Comparison of ENCODE assay signal across 8 cellular contexts in the genomic region with DNA sequence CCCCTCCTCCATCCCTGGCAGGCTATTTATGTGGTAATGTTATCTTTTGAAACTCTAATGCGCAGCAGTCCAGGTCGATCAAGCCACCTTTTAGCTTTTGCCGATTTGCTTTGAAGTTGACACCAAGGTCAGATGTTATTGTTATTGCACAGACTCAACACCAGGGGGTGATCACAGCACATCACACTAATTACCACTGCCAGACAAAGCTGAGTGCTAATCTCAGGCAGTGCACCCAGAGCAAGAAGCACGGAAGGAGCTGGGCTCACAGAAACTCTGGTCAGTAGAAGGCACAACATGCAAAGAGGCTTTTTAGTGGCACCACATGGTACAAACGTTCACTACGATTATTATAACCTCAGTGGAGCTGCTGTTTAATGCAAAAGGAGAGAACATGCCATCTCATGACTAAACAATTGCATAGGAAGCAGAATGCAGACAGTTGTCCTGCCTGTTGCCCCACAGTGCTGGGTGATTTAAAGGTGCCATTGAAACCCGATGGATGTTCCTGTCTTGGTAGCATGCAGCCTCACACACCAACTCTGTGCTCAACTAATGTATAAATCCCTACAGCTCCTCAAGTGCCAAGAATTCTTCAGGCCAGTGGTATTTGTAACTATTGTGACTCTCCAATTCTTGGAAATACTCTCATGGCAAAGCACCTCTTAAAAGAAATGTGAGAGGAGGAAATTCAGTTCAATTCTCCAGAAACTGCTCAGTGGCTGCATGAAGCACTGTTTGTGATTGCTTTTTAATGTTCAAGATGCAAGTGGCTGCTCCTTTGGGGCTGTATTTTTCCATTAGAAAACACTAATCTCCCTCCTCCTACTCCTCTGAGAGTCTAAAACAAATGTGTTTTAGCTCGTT.
DNase-seq lines count a peak whose midpoint lies in the region; ATAC-seq and TF ChIP-seq lines count a peak whose summit lies in the region.

No MANE protein-coding gene starts in this region.

- no peaks in the 10 kb centered on the region for H3K9me3 ChIP-seq in HCT116 (ENCODE audit: control insufficient read depth in 1 of 2, insufficient read depth in 1 of 2, low read depth in 1 of 2, low read length in 2 of 2)
- no peaks in the 10 kb centered on the region for H3K9me3 ChIP-seq in Loucy (ENCODE audit: insufficient read depth, low read depth, low read length)

- peak; percentile 86 for TF ChIP-seq CTCF in GM12873 (IDR thresholded peaks at IDR 0.05; ENCODE audit: insufficient read depth, low read depth, low read length, missing control alignments)
- TF ChIP-seq CTCF in HCT116 (IDR thresholded peaks at IDR 0.05 in 2 of 3, conservative IDR thresholded peaks at IDR 0.05 in 1 of 3; ENCODE audit: borderline replicate concordance in 1 of 3, insufficient read depth in 1 of 3, low read depth in 2 of 3, low read length in 2 of 3): peak; percentile 49 to 88 (median 79); a peak in 5 of 6 replicates
- peak; percentile 91 for TF ChIP-seq CTCF in Loucy (conservative IDR thresholded peaks at IDR 0.05; ENCODE audit: low read length)

- CTCF ChIA-PET in HCT116 (lab: Charles Lee): interaction anchor here (0.6 to 3.2 kb wide), 14 partner anchors 9 to 1618 kb away, joined by 3 to 9 read pairs (median 4); no protein-coding TSS in a partner anchor

- peak; percentile 86 for TF ChIP-seq RAD21 in HCT116 (IDR thresholded peaks at IDR 0.05; ENCODE audit: low read depth)

- no peak for TF ChIP-seq POLR2A in HCT116 (IDR thresholded peaks at IDR 0.05; ENCODE audit: borderline replicate concordance, extremely low read depth, insufficient read depth, insufficient read length)

- no peaks in the 10 kb centered on the region for H3F3A ChIP-seq in Loucy (ENCODE audit: low read depth)

- intact Hi-C loops in HCT116 (cut with micrococcal nuclease): loop anchor here (1.0 to 10.0 kb wide), 2 partner anchors 469 to 572 kb away; no protein-coding TSS in a partner anchor
- intact Hi-C loops in left ventricle myocardium superior (cut with micrococcal nuclease): loop anchor here (1.0 kb wide), 1 partner anchor 469 kb away; no protein-coding TSS in a partner anchor

- in situ Hi-C loops in SK-MEL-5 (cut with HindIII; ENCODE audit: low pct_unique_long_range_greater_than_20kb, low sequenced_read_pairs): no loop called here

- H3K27ac ChIP-seq in HCT116 (ENCODE audit: low read depth, low read length): no peak overlapping the region

- H3K9me2 ChIP-seq in HCT116 (ENCODE audit: insufficient read depth): no peaks in the 10 kb centered on the region
- no peaks in the 10 kb centered on the region for H3K9me2 ChIP-seq in Loucy (replicated peaks; ENCODE audit: low read depth, low read length)

- POLR2A ChIA-PET in HCT116 (lab: Charles Lee): no interaction called here

- H3K36me3 ChIP-seq in HCT116 (ENCODE audit: control insufficient read depth in 1 of 2, insufficient read depth in 2 of 2, low read length in 2 of 2) (no peaks in the 10 kb centered on the region), Loucy (ENCODE audit: insufficient read depth, low read length) (no peaks in the 10 kb centered on the region)

- H3K9ac ChIP-seq in HCT116 (ENCODE audit: low read length): no peak overlapping the region
- H3K9ac ChIP-seq in Loucy (ENCODE audit: low read depth, low read length, poor library complexity, severe bottlenecking): no peak overlapping the region

- H3K4me2 ChIP-seq in HCT116 (ENCODE audit: low read length): peak overlapping the region; percentile 14; the same call in 1 of the 2 replicates
- H3K4me2 ChIP-seq in Loucy (ENCODE audit: low read depth, low read length, poor library complexity, severe bottlenecking): peak overlapping the region; percentile 17

- H2AFZ ChIP-seq in HCT116 (ENCODE audit: low read depth, low read length, poor library complexity, severe bottlenecking) (peak overlapping the region; percentile 60), Loucy (ENCODE audit: low read length) (peak overlapping the region; percentile 79)

- H3K27me3 ChIP-seq in HCT116 (ENCODE audit: insufficient read depth, low read length) (no peaks in the 10 kb centered on the region), Loucy (ENCODE audit: insufficient read depth, low read length, poor library complexity, severe bottlenecking) (no peaks in the 10 kb centered on the region)

- peak; percentile 93 for ATAC-seq in HCT116
- peak; percentile 98 for ATAC-seq in left ventricle myocardium superior

- DNase-seq in HCT116 (ENCODE audit: low read depth, low spot score) (peak; percentile 61), SK-MEL-5 (ENCODE audit: low read depth, low spot score) (peak; percentile 76), amniotic epithelial cell (ENCODE audit: low read depth) (peak; percentile 85), left ventricle myocardium superior (peak; percentile 40), putamen (ENCODE audit: low spot score) (peak; percentile 76), mesenteric fat pad (ENCODE audit: low spot score) (no peak)

- H3K4me3 ChIP-seq in HCT116 (replicated peaks in 1 of 2; ENCODE audit: low read depth in 1 of 2, low read length in 2 of 2) (no peak overlapping the region), Loucy (ENCODE audit: low read length, poor library complexity, severe bottlenecking) (no peak overlapping the region)

- no TSS peak for BruUV-seq in HCT116 (replicated peaks; lab: Mats Ljungman, UMichigan)

- no peaks in the 10 kb centered on the region for H3K79me2 ChIP-seq in HCT116 (ENCODE audit: insufficient read depth, low read length)
- H3K79me2 ChIP-seq in Loucy (ENCODE audit: insufficient read depth, low read length): no peaks in the 10 kb centered on the region

- H4K20me1 ChIP-seq in HCT116 (ENCODE audit: insufficient read depth) (no peaks in the 10 kb centered on the region), Loucy (ENCODE audit: insufficient read depth, low read length, poor library complexity, severe bottlenecking) (no peaks in the 10 kb centered on the region)

- RAD21 ChIA-PET in HCT116 (lab: Charles Lee; ENCODE audit: low non-redundant PET in 1 of 2, low total read pairs in 2 of 2, uncharacterized antibody in 2 of 2, unreplicated experiment in 2 of 2): interaction anchor here in 1 of 2 experiments (0.8 kb wide), 1 partner anchor 238 kb away, joined by 3 read pairs; no protein-coding TSS in a partner anchor

- H3K4me1 ChIP-seq in HCT116 (ENCODE audit: control insufficient read depth in 1 of 2, insufficient read depth in 2 of 2, low read length in 2 of 2) (no peaks in the 10 kb centered on the region), Loucy (ENCODE audit: insufficient read depth, low read length, poor library complexity, severe bottlenecking) (peaks cover 3% of the 10 kb centered on the region)

TF ChIP-seq in HCT116, 20 proteins besides CTCF, POLR2A, EP300 and RAD21:
- TF ChIP-seq TCF7L2 (IDR thresholded peaks at IDR 0.05; ENCODE audit: borderline replicate concordance, extremely low read depth, insufficient read depth, insufficient read length): peak; percentile 94
- TF ChIP-seq, protein P1, sequence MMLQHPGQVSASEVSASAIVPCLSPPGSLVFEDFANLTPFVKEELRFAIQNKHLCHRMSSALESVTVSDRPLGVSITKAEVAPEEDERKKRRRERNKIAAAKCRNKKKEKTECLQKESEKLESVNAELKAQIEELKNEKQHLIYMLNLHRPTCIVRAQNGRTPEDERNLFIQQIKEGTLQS (IDR thresholded peaks at IDR 0.05): no peak
